15 cellular contexts compared by ENCODE assay signal in genomic region chr13:91574756-91575155, GRCh38.
"Had no signal": no experiment of that assay in that cellular context is flagged by ENCODE, and none has a peak within 500 bp of the region (broad histone marks: within the 10 kb centered on the region; RNA-seq: fewer than 3 reads in every experiment).

No MANE protein-coding gene starts in this region.

- ATAC-seq: activated CD8-positive, alpha-beta T cell treated with anti-CD3 and anti-CD28 coated beads for 36 hours; psoas muscle; sciatic nerve had no signal

- FAIRE-seq: bronchial epithelial cell had no signal

- DNase-seq: activated B cell treated with CpG ODN at 0.5 μM for 24 hours; activated CD4-positive, alpha-beta T cell treated with anti-CD3 and anti-CD28 coated beads for 48 hours; activated CD8-positive, alpha-beta T cell treated with anti-CD3 and anti-CD28 coated beads for 36 hours; activated effector memory CD4-positive, alpha-beta T cell treated with anti-CD3 and anti-CD28 coated beads, Interleukin-2, amount 50 U/mL, for 16 hours; activated T-cell treated with anti-CD3 and anti-CD28 coated beads, Interleukin-2, amount 50 U/mL, for 48 hours; amniotic stem cell; hippocampal formation; nephron progenitor cell; psoas muscle; T-helper 2 cell; testis; upper lobe of left lung had no signal

- H3K4me3 ChIP-seq: psoas muscle, testis, upper lobe of left lung had no signal

- H3K27ac ChIP-seq: epithelial cell of prostate, psoas muscle, testis, upper lobe of left lung had no signal
